Comparison of ENCODE assay signal across 8 cellular contexts in genomic region chr18:11849845-11850747, GRCh38. TPM values are rescaled to one million over a fixed set of nuclear protein-coding genes. Genes with fewer than 3 reads are reported as not detected.
DNase-seq lines count a peak whose midpoint lies in the region; ATAC-seq lines count a peak whose summit lies in the region.

No MANE protein-coding gene starts in this region.

- WGBS in aorta, 2 donors = 2 to 4% methylated on average over 19 of the region's 19 CpGs

- peak overlapping the region; percentile 99 for H3K27ac Mint-ChIP-seq in T-helper 17 cell

- H3K27me3 ChIP-seq in iPS-15b (ENCODE audit: control insufficient read depth, insufficient read depth, low read length) = no peaks in the 10 kb centered on the region
- H3K27me3 ChIP-seq in aorta (ENCODE audit: control insufficient read depth in 1 of 2, insufficient read depth in 2 of 2, low read length in 1 of 2) = no peaks in the 10 kb centered on the region

- H3K9me3 ChIP-seq in T-helper 17 cell (ENCODE audit: control insufficient read depth, low read length, poor library complexity, severe bottlenecking) = no peaks in the 10 kb centered on the region
- no peaks in the 10 kb centered on the region for H3K9me3 ChIP-seq in iPS-15b (ENCODE audit: control insufficient read depth, insufficient read depth, low read length)
- H3K9me3 ChIP-seq in aorta (ENCODE audit: control insufficient read depth, low read length) = no peaks in the 10 kb centered on the region

- H3K4me3 ChIP-seq in iPS-15b (ENCODE audit: low read depth, low read length) = peak overlapping the region; percentile 94
- peak overlapping the region; percentile 46 to 86 for H3K4me3 ChIP-seq in aorta (ENCODE audit: low read length in 2 of 2)

- ATAC-seq in T-helper 17 cell (peak; percentile 46), sciatic nerve (peak; percentile 75), aorta (ENCODE audit: low FRiP score) (peak; percentile 64), GM19351 (IDR thresholded peaks at IDR 0.05; ENCODE audit: unreplicated experiment) (no peak)

- H3K27me3 Mint-ChIP-seq in T-helper 17 cell = no peaks in the 10 kb centered on the region

- peaks cover 6% of the 10 kb centered on the region for H3K4me1 ChIP-seq in iPS-15b (ENCODE audit: control insufficient read depth, insufficient read depth, low read length)
- peaks cover 0 to 2% of the 10 kb centered on the region in 2 donors for H3K4me1 ChIP-seq in aorta (ENCODE audit: control insufficient read depth in 1 of 2, insufficient read depth in 2 of 2, low read length in 2 of 2)

- H3K36me3 ChIP-seq in iPS-15b (ENCODE audit: control insufficient read depth, insufficient read depth, low read length) = no peaks in the 10 kb centered on the region
- H3K36me3 ChIP-seq in aorta (ENCODE audit: control insufficient read depth in 1 of 2, insufficient read depth in 2 of 2, low read length in 1 of 2) = no peaks in the 10 kb centered on the region

- peaks cover 32% of the 10 kb centered on the region for H3K4me1 Mint-ChIP-seq in T-helper 17 cell

- intact Hi-C loops in sciatic nerve (cut with DNase I) = no loop called here
- intact Hi-C loops in aorta (cut with DNase I) = loop anchor here (2.0 to 10.0 kb wide), 3 partner anchors 57 to 195 kb away; partner anchors contain the start of gene MPPE1 (in 2 of the 2)

- H3K9ac ChIP-seq in iPS-15b (ENCODE audit: low read depth, low read length) = peak overlapping the region; percentile 71

- H3K36me3 Mint-ChIP-seq in T-helper 17 cell (ENCODE audit: low read depth) = peaks cover 2% of the 10 kb centered on the region

- H3K27ac ChIP-seq in aorta (ENCODE audit: low read depth in 1 of 2, low read length in 2 of 2) = peak overlapping the region; percentile 85 to 88

- DNase-seq in COLO668 (lab: John Stamatoyannopoulos, UW; ENCODE audit: unreplicated experiment) = peak; percentile 62
- DNase-seq in LoVo (ENCODE audit: low spot score) = peak; percentile 58
- DNase-seq in T-helper 17 cell = peak; percentile 36 to 61 (median 44)
- DNase-seq in astrocyte of the hippocampus (ENCODE audit: low read depth, low spot score) = peak; percentile 96
- DNase-seq in sciatic nerve (ENCODE audit: low spot score) = peak; percentile 79
- DNase-seq in aorta = peak; percentile 86 to 88

- H3K4me3 Mint-ChIP-seq in T-helper 17 cell = peak overlapping the region; percentile 99

RNA-seq across cellular contexts. Expression of gene CHMP1B, which starts 1.1 kb away (rescaled TPM):
- 10 to 100 TPM; 81.4 to 98.5 TPM for total RNA-seq in T-helper 17 cell
- 27.1 TPM for total RNA-seq in sciatic nerve
- total RNA-seq in aorta = 10 to 100 TPM; 33.0 to 42.8 TPM
- 10 to 100 TPM; 34.1 to 38.5 TPM for polyA plus RNA-seq in aorta

RNA-seq across cellular contexts. Expression of gene MPPE1, which starts 58.0 kb away (rescaled TPM):
- total RNA-seq in T-helper 17 cell (10 to 100 TPM; 72.9 to 79.3 TPM), sciatic nerve (41.6 TPM), aorta (10 to 100 TPM; 32.4 to 49.8 TPM)
- 10 to 100 TPM; 28.8 to 46.3 TPM for polyA plus RNA-seq in aorta

Comparison
In these comparisons a context has a peak if more than half of its experiments do, and no peak if none do; other contexts are left out.
1. DNase-seq: peak in every context shown above with its lines; median percentile 96 in astrocyte of the hippocampus; 87 in aorta; 79 in sciatic nerve; 62 in COLO668; 58 in LoVo; 44 in T-helper 17 cell.